Comparison of ENCODE assay signal across 29 cellular contexts in the genomic region with DNA sequence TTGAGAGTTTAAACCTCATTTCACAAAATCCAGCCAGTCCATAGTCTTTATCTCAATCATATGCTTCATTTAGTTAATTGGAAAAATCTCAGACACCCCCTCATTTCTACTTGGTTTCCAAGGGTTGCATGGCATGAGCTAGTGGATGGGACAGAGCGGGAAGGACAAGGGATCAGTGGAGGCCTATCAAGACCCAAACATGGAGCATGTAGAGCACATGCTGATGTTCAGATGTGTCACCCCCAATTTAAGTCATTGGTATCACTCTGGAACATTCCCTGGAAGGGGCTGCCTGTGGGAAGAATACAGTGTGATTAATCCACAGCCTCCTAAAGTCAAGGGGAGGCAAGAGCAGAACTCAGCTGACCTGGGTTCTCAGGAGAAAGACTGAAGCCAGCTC. TPM values are rescaled to one million over a fixed set of nuclear protein-coding genes. Genes with fewer than 3 reads are reported as not detected.
"Had no signal": no experiment of that assay in that cellular context is flagged by ENCODE, and none has a peak within 500 bp of the region (broad histone marks: within the 10 kb centered on the region; RNA-seq: fewer than 3 reads in every experiment).

No MANE protein-coding gene starts in this region.

- DNase-seq: cerebellar nuclear complex; cortex of kidney; effector memory CD8-positive, alpha-beta T cell; esophagus squamous epithelium; foreskin melanocyte; left colon; natural killer cell; occipital lobe; ovary; stimulated activated CD4-positive, alpha-beta T cell treated with anti-CD3 and anti-CD28 coated beads, Interleukin-12 subunit alpha, Interleukin-12 subunit beta, amount 100 ng/mL, for 4 hours; stimulated activated CD4-positive, alpha-beta T cell treated with anti-CD3 and anti-CD28 coated beads, Interleukin-1b, Interleukin-23, amount 100 ng/mL, for 48 hours; stimulated activated CD4-positive, alpha-beta T cell treated with anti-CD3 and anti-CD28 coated beads, Interleukin-4, amount 100 ng/mL, for 1 hour; stimulated activated CD8-positive, alpha-beta memory T cell treated with anti-CD3 and anti-CD28 coated beads, Interleukin-4, amount 100 ng/mL, for 48 hours; stimulated activated naive CD4-positive, alpha-beta T cell; stimulated activated naive CD8-positive, alpha-beta T cell treated with anti-CD3 and anti-CD28 coated beads, Interleukin-15, amount 100 ng/mL, for 72 hours; transverse colon; upper lobe of right lung; uterus had no signal

- H2AFZ ChIP-seq: hepatocyte had no signal

- H3K36me3 ChIP-seq: esophagus squamous epithelium, ovary, suprapubic skin, transverse colon, upper lobe of right lung, uterus had no signal

- FAIRE-seq: endometrium, islet of Langerhans had no signal

- H3K27ac ChIP-seq: esophagus squamous epithelium, hepatocyte, ovary, suprapubic skin, transverse colon, upper lobe of right lung, uterus had no signal

- H3K79me2 ChIP-seq: hepatocyte had no signal

- H3K4me2 ChIP-seq: hepatocyte, smooth muscle cell had no signal

- H3K9me3 ChIP-seq: esophagus squamous epithelium, ovary, suprapubic skin, transverse colon, upper lobe of right lung, uterus had no signal

- ATAC-seq: effector memory CD8-positive, alpha-beta T cell; left colon; natural killer cell; stimulated activated naive CD8-positive, alpha-beta T cell treated with anti-CD3 and anti-CD28 coated beads, Interleukin-15, amount 100 ng/mL, for 72 hours; upper lobe of right lung had no signal

- H3K27me3 ChIP-seq: hepatocyte, ovary, suprapubic skin, transverse colon, upper lobe of right lung, uterus had no signal

- H3K4me3 ChIP-seq: esophagus squamous epithelium, hepatocyte, lung, ovary, smooth muscle cell, suprapubic skin, transverse colon, upper lobe of right lung, uterus had no signal

- H3K4me1 ChIP-seq: uterus had no signal

RNA-seq across cellular contexts. Expression of gene C10orf71, which starts 2.3 kb away (rescaled TPM):
- total RNA-seq: dermis microvascular lymphatic vessel endothelial cell, hepatocyte, kidney epithelial cell, left colon, liver, lung, mononuclear cell, natural killer cell, occipital lobe, smooth muscle cell, suprapubic skin, upper lobe of right lung, uterus had no signal
- polyA plus RNA-seq: hepatocyte, lung, neural cell, smooth muscle cell had no signal
